In the genomic region with DNA sequence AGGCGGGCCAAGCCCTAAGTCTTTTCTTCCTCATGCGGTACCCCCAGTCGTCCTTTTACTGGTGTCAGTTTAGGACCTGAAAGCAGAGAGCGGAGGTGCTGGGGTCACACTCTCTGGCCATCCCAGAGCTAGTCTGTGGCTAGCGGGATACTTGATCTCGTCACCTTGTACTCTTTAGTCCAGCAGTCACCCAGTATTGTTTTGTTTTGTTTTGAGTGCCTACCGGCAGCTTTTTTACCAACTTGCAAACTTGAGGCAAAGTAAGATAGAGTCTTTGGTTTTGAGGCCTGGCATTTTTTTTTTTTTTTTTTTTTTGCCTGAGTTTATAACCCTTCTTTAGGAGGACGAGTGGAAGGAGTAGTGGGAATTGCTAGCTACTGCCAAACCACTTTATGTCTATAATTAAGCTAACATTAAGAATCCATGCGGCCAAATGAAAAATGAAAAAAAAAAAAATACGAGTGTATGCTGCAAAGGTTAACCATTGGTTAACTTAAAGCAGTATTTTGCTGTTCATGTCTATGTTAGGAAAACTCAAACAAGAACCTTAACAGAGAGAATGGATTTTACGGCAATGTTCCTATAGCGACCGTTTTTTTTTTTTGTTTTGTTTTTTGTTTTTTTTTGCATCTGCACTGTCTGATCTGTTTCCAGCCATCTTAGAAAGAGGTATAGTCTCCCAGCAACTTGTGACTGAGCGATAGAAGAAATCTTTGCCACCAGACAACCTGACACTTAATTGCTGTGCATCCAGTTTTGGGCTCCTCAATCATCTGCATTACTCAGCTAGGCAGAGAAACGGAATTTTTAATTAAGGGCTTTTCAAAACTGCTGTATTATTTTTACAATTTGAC, we compare ENCODE assay signal across 8 cellular contexts. TPM values are rescaled to one million over a fixed set of nuclear protein-coding genes. Genes with fewer than 3 reads are reported as not detected.
A peak's percentile ranks its signal among the peaks of the same experiment; 100 is the strongest.
DNase-seq lines count a peak whose midpoint lies in the region; ATAC-seq and TF ChIP-seq lines count a peak whose summit lies in the region.

No MANE protein-coding gene starts in this region.

- WGBS in gastroesophageal sphincter (ENCODE audit: low coverage in 1 of 2), 2 donors = 1 to 6% methylated on average over 9 to 14 of the region's 15 CpGs

- H3K36me3 Mint-ChIP-seq in activated naive CD4-positive, alpha-beta T cell treated with anti-CD3 and anti-CD28 coated beads for 36 hours (ENCODE audit: low read depth) = peaks cover 24% of the 10 kb centered on the region

- CTCF ChIA-PET in activated naive CD4-positive, alpha-beta T cell treated with anti-CD3 and anti-CD28 coated beads for 36 hours (lab: Charles Lee) = interaction anchor here (0.6 to 2.2 kb wide), 9 partner anchors 9 to 173 kb away, joined by 3 to 14 read pairs (median 4); no protein-coding TSS in a partner anchor

- no peaks in the 10 kb centered on the region for H3K9me3 Mint-ChIP-seq in activated naive CD4-positive, alpha-beta T cell treated with anti-CD3 and anti-CD28 coated beads for 36 hours

- TF ChIP-seq EP300 in gastroesophageal sphincter (IDR thresholded peaks at IDR 0.05) = no peak

- H3K27me3 Mint-ChIP-seq in activated naive CD4-positive, alpha-beta T cell treated with anti-CD3 and anti-CD28 coated beads for 36 hours (ENCODE audit: low read depth) = no peaks in the 10 kb centered on the region

- peak overlapping the region; percentile 96 for H3K27ac ChIP-seq in WERI-Rb-1
- peak overlapping the region; percentile 92 to 99 (median 96) for H3K27ac ChIP-seq in gastroesophageal sphincter

- H3K4me3 ChIP-seq in WERI-Rb-1 (ENCODE audit: low read depth, low read length) = peak overlapping the region; percentile 87
- H3K4me3 ChIP-seq in gastroesophageal sphincter = peak overlapping the region; percentile 65 to 82
- peak overlapping the region; percentile 92 for H3K4me3 ChIP-seq in retinal pigment epithelial cell (ENCODE audit: low read length)

- intact Hi-C loops in activated naive CD4-positive, alpha-beta T cell treated with anti-CD3 and anti-CD28 coated beads for 36 hours (cut with micrococcal nuclease) = loop anchor here (1.0 to 2.0 kb wide), 4 partner anchors 8 to 113 kb away; a partner anchor contains a TSS

- H3K4me1 Mint-ChIP-seq in activated naive CD4-positive, alpha-beta T cell treated with anti-CD3 and anti-CD28 coated beads for 36 hours (ENCODE audit: low read depth) = peaks cover 58% of the 10 kb centered on the region

- peaks cover 41% of the 10 kb centered on the region for H3K36me3 ChIP-seq in WERI-Rb-1
- no peaks in the 10 kb centered on the region for H3K36me3 ChIP-seq in gastroesophageal sphincter

- no peak for DNase-seq in activated naive CD4-positive, alpha-beta T cell treated with anti-CD3 and anti-CD28 coated beads for 36 hours
- no peak for DNase-seq in activated naive CD4-positive, alpha-beta T cell (lab: John Stamatoyannopoulos, UW)
- DNase-seq in WERI-Rb-1 = no peak
- no peak for DNase-seq in retinal pigment epithelial cell (ENCODE audit: low read depth)
- no peak for DNase-seq in stimulated activated CD4-positive, alpha-beta T cell treated with anti-CD3 and anti-CD28 coated beads, Interleukin-4, amount 100 ng/mL, for 24 hours
- DNase-seq in NCI-H1436 (lab: John Stamatoyannopoulos, UW) = no peak

- H3K4me3 Mint-ChIP-seq in activated naive CD4-positive, alpha-beta T cell treated with anti-CD3 and anti-CD28 coated beads for 36 hours = peak overlapping the region; percentile 96

- H3K9me3 ChIP-seq in WERI-Rb-1 (ENCODE audit: severe bottlenecking) (no peaks in the 10 kb centered on the region), gastroesophageal sphincter (no peaks in the 10 kb centered on the region)

- H3K4me1 ChIP-seq in gastroesophageal sphincter = peaks cover 5 to 77% (median 35%) of the 10 kb centered on the region in 3 donors

- H3K27me3 ChIP-seq in WERI-Rb-1 (ENCODE audit: insufficient read depth, low read depth, severe bottlenecking) (no peaks in the 10 kb centered on the region), gastroesophageal sphincter (no peaks in the 10 kb centered on the region)

- ATAC-seq in HG03196 (IDR thresholded peaks at IDR 0.05; ENCODE audit: unreplicated experiment) = peak; percentile 7
- ATAC-seq in gastroesophageal sphincter = no peak

- TF ChIP-seq CTCF in WERI-Rb-1 (IDR thresholded peaks at IDR 0.05; ENCODE audit: low read depth, low read length) (no peak), gastroesophageal sphincter (IDR thresholded peaks at IDR 0.05) (no peak), retinal pigment epithelial cell (conservative IDR thresholded peaks at IDR 0.05; ENCODE audit: low read depth, low read length) (no peak)

- H3K27ac Mint-ChIP-seq in activated naive CD4-positive, alpha-beta T cell treated with anti-CD3 and anti-CD28 coated beads for 36 hours = peak overlapping the region; percentile 92

- TF ChIP-seq POLR2A in gastroesophageal sphincter (IDR thresholded peaks at IDR 0.05) = no peak

RNA-seq across cellular contexts. Expression of a gene that starts 56.8 kb away (rescaled TPM):
- total RNA-seq in activated naive CD4-positive, alpha-beta T cell treated with anti-CD3 and anti-CD28 coated beads for 36 hours = not detected
- total RNA-seq in gastroesophageal sphincter = not detected
